In the genomic region with DNA sequence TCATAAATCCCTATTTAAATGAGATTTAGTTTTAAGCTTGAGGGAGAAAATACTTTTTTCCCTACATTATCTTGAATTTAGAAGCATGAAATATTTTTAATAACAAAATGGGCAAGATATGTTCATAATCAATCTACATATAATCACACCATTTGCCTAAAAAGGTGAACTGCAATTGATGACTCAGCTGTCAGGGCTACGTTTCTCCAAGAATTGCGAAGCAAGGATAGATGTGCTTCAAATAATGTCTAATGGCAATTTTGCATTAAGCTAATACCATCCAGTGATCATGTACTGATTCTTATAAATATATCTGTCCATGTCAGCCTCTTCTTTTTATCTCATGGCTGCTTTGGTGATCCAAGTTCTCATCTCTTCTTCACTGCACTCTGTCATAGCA, we compare ENCODE assay signal across 26 cellular contexts.
"Had no signal": no experiment of that assay in that cellular context is flagged by ENCODE, and none has a peak within 500 bp of the region (broad histone marks: within the 10 kb centered on the region; RNA-seq: fewer than 3 reads in every experiment).

No MANE protein-coding gene starts in this region.

- H3K4me3 ChIP-seq: colonic mucosa, coronary artery, dorsolateral prefrontal cortex, esophagus muscularis mucosa, esophagus squamous epithelium, gastrocnemius medialis, gastroesophageal sphincter, heart left ventricle, heart right ventricle had no signal

- ATAC-seq: effector memory CD8-positive, alpha-beta T cell; esophagus mucosa; foreskin keratinocyte; gastrocnemius medialis; gastroesophageal sphincter; heart left ventricle; heart right ventricle had no signal

- H3K27me3 ChIP-seq: colonic mucosa, dorsolateral prefrontal cortex, esophagus muscularis mucosa, esophagus squamous epithelium, foreskin keratinocyte, gastrocnemius medialis, gastroesophageal sphincter, heart left ventricle had no signal

- H3K27ac ChIP-seq: colonic mucosa, coronary artery, epithelial cell of prostate, esophagus muscularis mucosa, esophagus squamous epithelium, foreskin keratinocyte, gastrocnemius medialis, gastroesophageal sphincter, heart left ventricle, heart right ventricle had no signal

- DNase-seq: colonic mucosa; cortex of kidney; dermis blood vessel endothelial cell; dorsolateral prefrontal cortex; effector CD4-positive, alpha-beta T cell; effector CD8-positive, alpha-beta T cell; effector memory CD4-positive, alpha-beta T cell; effector memory CD8-positive, alpha-beta T cell; endodermal cell; erythroblast; esophagus squamous epithelium; foreskin keratinocyte; foreskin melanocyte; gastrocnemius medialis; glutamatergic neuron; heart left ventricle; heart right ventricle had no signal

- FAIRE-seq: colon, endometrium, endothelial cell of umbilical vein, frontal cortex had no signal

- H3K36me3 ChIP-seq: colonic mucosa, esophagus muscularis mucosa, esophagus squamous epithelium, gastrocnemius medialis, gastroesophageal sphincter, heart left ventricle, heart right ventricle had no signal

- H3K9me3 ChIP-seq: colonic mucosa, esophagus muscularis mucosa, esophagus squamous epithelium, gastrocnemius medialis, gastroesophageal sphincter, heart left ventricle, heart right ventricle had no signal

- H3K4me1 ChIP-seq: colonic mucosa, esophagus muscularis mucosa, gastrocnemius medialis, gastroesophageal sphincter, heart left ventricle had no signal
